In the genomic region with DNA sequence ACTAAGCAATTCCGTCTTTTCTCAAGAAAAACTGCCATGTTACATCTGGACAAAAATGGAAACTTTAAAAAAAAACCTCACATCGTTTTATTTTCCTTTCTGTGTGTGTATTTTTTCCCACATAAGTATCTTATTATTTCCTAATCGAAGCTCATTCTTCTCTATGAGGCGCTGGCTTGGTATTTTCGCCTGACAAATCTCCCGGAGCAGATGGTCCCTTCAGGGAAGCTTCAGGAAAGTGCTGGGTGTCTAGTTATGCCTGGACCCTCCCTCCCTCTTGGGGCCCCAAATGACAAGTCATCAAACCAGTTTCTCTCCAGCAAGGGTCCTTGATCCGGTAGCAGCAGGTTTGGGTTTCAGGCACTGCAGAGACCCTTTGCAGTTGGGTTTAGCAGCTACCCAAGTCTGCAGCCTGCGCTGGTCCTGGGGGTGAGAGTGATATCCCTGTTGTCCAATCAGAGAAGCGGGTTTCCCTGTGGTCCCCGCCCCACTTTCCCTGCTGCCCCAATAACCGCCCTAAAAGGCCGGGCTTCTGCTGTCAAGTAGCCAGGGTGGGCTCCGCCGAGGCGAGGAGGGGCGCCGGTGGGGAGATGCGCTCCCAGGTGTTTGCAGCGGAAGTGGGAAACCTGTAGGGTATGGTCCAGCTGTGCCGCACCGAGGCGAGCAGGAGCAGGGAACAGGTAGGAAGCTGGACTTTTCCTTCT, we compare ENCODE assay signal across 1 cellular context.
TF ChIP-seq lines count a peak whose summit lies in the region.

Gene CNTN1, plus strand, starts transcription at position 527 of the 704 bp plus-strand sequence.

TF ChIP-seq in GM23338, 12 proteins besides CTCF, POLR2A, EP300 and RAD21 (continued from another document):
- TF ChIP-seq, protein P1, sequence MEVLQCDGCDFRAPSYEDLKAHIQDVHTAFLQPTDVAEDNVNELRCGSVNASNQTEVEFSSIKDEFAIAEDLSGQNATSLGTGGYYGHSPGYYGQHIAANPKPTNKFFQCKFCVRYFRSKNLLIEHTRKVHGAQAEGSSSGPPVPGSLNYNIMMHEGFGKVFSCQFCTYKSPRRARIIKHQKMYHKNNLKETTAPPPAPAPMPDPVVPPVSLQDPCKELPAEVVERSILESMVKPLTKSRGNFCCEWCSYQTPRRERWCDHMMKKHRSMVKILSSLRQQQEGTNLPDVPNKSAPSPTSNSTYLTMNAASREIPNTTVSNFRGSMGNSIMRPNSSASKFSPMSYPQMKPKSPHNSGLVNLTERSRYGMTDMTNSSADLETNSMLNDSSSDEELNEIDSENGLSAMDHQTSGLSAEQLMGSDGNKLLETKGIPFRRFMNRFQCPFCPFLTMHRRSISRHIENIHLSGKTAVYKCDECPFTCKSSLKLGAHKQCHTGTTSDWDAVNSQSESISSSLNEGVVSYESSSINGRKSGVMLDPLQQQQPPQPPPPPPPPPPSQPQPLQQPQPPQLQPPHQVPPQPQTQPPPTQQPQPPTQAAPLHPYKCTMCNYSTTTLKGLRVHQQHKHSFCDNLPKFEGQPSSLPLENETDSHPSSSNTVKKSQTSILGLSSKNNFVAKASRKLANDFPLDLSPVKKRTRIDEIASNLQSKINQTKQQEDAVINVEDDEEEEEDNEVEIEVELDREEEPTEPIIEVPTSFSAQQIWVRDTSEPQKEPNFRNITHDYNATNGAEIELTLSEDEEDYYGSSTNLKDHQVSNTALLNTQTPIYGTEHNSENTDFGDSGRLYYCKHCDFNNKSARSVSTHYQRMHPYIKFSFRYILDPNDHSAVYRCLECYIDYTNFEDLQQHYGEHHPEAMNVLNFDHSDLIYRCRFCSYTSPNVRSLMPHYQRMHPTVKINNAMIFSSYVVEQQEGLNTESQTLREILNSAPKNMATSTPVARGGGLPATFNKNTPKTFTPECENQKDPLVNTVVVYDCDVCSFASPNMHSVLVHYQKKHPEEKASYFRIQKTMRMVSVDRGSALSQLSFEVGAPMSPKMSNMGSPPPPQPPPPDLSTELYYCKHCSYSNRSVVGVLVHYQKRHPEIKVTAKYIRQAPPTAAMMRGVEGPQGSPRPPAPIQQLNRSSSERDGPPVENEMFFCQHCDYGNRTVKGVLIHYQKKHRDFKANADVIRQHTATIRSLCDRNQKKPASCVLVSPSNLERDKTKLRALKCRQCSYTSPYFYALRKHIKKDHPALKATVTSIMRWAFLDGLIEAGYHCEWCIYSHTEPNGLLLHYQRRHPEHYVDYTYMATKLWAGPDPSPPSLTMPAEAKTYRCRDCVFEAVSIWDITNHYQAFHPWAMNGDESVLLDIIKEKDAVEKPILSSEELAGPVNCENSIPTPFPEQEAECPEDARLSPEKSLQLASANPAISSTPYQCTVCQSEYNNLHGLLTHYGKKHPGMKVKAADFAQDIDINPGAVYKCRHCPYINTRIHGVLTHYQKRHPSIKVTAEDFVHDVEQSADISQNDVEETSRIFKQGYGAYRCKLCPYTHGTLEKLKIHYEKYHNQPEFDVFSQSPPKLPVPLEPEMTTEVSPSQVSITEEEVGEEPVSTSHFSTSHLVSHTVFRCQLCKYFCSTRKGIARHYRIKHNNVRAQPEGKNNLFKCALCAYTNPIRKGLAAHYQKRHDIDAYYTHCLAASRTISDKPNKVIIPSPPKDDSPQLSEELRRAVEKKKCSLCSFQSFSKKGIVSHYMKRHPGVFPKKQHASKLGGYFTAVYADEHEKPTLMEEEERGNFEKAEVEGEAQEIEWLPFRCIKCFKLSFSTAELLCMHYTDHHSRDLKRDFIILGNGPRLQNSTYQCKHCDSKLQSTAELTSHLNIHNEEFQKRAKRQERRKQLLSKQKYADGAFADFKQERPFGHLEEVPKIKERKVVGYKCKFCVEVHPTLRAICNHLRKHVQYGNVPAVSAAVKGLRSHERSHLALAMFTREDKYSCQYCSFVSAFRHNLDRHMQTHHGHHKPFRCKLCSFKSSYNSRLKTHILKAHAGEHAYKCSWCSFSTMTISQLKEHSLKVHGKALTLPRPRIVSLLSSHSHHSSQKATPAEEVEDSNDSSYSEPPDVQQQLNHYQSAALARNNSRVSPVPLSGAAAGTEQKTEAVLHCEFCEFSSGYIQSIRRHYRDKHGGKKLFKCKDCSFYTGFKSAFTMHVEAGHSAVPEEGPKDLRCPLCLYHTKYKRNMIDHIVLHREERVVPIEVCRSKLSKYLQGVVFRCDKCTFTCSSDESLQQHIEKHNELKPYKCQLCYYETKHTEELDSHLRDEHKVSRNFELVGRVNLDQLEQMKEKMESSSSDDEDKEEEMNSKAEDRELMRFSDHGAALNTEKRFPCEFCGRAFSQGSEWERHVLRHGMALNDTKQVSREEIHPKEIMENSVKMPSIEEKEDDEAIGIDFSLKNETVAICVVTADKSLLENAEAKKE (CRISPR knock-in tag; IDR thresholded peaks at IDR 0.05): no peak
- TF ChIP-seq POLR2AphosphoS5 (IDR thresholded peaks at IDR 0.05; ENCODE audit: low read depth): peak; percentile 50; the same call in 1 of the 2 replicates
